In the genomic region with DNA sequence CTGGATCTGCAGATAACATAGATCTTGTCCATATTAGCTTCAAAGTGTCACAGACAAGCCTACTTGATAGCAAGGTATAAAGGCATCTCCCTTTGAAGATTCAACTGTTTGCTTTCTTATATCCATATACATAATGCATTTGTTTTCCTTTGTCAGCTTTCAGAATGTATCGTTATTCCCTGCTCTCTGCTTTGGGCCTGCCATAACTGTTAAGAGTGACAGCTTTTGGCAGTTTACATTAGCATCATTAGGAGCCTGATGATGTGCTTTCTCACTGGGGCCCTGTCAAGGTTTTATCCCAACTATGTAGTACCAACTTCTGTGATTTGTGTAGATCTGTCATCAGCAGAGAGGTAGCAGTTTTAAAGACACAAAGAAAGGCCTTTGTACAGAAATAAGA, we compare ENCODE assay signal across 18 cellular contexts.
"Had no signal": no experiment of that assay in that cellular context is flagged by ENCODE, and none has a peak within 500 bp of the region (broad histone marks: within the 10 kb centered on the region; RNA-seq: fewer than 3 reads in every experiment).

No MANE protein-coding gene starts in this region.

- H3K36me3 ChIP-seq: esophagus squamous epithelium, gastroesophageal sphincter, left ventricle myocardium inferior, lower lobe of right lung, pancreas, prostate gland, right lobe of liver, suprapubic skin, thyroid gland had no signal

- DNase-seq: dermis blood vessel endothelial cell; esophagus squamous epithelium; foreskin fibroblast; immature natural killer cell; left ventricle myocardium inferior; lower lobe of right lung; natural killer cell; occipital lobe; pancreas; right lobe of liver; stimulated activated CD4-positive, alpha-beta T cell treated with anti-CD3 and anti-CD28 coated beads, Interleukin-4, amount 100 ng/mL, for 1 hour; stimulated activated CD8-positive, alpha-beta memory T cell treated with anti-CD3 and anti-CD28 coated beads, Interleukin-4, amount 100 ng/mL, for 48 hours; stimulated activated naive CD8-positive, alpha-beta T cell treated with anti-CD3 and anti-CD28 coated beads, Interleukin-15, Interleukin-2, amounts not matched to agents 100 U/mL and 50 U/mL, for 24 hours; thyroid gland had no signal

- ATAC-seq: gastroesophageal sphincter; lower lobe of right lung; natural killer cell; pancreas; right lobe of liver; stimulated activated effector memory CD8-positive, alpha-beta T cell treated with anti-CD3 and anti-CD28 coated beads, Interleukin-12 subunit alpha, Interleukin-12 subunit beta, amount 100 ng/mL, for 72 hours; stimulated activated naive CD8-positive, alpha-beta T cell treated with anti-CD3 and anti-CD28 coated beads, Interleukin-15, Interleukin-2, amounts not matched to agents 100 U/mL and 50 U/mL, for 24 hours had no signal

- H3K4me3 ChIP-seq: esophagus squamous epithelium, gastroesophageal sphincter, left ventricle myocardium inferior, lower lobe of right lung, pancreas, prostate gland, right lobe of liver, suprapubic skin, thyroid gland had no signal

- H3K27ac ChIP-seq: esophagus squamous epithelium, gastroesophageal sphincter, left ventricle myocardium inferior, lower lobe of right lung, pancreas, prostate gland, right lobe of liver, suprapubic skin, thyroid gland had no signal

- H3K9me3 ChIP-seq: gastroesophageal sphincter, lower lobe of right lung, pancreas, prostate gland, right lobe of liver, suprapubic skin, thyroid gland had no signal

- H3K27me3 ChIP-seq: esophagus squamous epithelium, gastroesophageal sphincter, pancreas, right lobe of liver, suprapubic skin, thyroid gland had no signal
